In the genomic region with DNA sequence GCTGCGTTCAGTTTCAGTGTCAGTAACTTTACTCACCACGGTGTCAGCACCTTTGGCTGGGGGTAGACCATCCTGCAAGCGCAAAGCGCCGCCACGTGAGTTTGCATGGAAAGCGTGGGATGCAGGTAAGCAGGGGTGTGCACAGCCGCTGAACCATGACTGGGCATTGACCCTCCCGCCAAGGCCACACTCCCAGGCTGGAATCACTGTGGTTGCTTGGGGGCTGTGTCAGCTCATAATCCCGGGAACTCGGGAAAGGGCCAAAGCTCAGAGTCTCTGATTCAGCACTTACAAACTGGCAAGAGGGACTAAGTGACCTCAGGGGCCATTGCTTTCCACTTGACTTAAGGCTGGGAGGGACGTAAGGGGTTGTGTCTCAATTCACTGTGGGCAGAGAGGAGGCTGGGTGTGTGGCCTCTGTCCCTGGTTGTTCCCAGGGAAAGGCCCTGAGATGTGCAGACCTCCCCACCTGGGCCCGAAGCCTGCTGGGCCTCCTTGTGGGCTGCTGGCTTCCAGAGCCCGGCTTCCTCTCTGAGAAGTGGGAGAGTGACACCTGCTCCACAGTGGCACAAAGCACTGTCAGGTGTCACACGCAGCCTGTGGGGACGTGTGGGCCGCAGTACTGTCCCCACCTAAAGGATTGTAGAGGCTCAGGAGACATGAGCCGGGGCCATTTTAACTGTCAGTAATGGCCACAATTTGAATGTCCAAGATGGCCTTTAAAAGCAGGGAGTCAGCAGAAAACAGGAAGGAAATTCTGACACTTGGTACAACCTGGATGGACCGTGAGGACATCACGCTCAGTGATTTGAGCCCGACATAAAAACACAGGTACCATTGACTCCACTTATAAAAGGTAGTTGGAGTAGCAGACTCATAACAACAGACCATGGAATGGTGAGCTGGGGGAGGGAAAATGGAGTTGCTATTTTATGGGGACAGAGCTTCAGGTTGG, we compare ENCODE assay signal across 1 cellular context.
TF ChIP-seq lines count a peak whose summit lies in the region.

No MANE protein-coding gene starts in this region.

TF ChIP-seq in K562, 482 proteins besides CTCF, POLR2A, EP300 and RAD21:
- no peak for TF ChIP-seq NFYB (IDR thresholded peaks at IDR 0.05; ENCODE audit: extremely low read depth, insufficient read length)
- TF ChIP-seq, protein P1, sequence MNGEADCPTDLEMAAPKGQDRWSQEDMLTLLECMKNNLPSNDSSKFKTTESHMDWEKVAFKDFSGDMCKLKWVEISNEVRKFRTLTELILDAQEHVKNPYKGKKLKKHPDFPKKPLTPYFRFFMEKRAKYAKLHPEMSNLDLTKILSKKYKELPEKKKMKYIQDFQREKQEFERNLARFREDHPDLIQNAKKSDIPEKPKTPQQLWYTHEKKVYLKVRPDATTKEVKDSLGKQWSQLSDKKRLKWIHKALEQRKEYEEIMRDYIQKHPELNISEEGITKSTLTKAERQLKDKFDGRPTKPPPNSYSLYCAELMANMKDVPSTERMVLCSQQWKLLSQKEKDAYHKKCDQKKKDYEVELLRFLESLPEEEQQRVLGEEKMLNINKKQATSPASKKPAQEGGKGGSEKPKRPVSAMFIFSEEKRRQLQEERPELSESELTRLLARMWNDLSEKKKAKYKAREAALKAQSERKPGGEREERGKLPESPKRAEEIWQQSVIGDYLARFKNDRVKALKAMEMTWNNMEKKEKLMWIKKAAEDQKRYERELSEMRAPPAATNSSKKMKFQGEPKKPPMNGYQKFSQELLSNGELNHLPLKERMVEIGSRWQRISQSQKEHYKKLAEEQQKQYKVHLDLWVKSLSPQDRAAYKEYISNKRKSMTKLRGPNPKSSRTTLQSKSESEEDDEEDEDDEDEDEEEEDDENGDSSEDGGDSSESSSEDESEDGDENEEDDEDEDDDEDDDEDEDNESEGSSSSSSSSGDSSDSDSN (IDR thresholded peaks at IDR 0.05; ENCODE audit: borderline replicate concordance in 1 of 2, low read depth in 2 of 2, low read length in 2 of 2) = no peak
- 0 out of 2 replicates have a peak, but pooled peaks have one; percentile 17 for TF ChIP-seq RBFOX2 (IDR thresholded peaks at IDR 0.05; ENCODE audit: low read depth, low read length)
- peak; percentile 30; the same call in 1 of the 2 replicates for TF ChIP-seq C11orf30 (IDR thresholded peaks at IDR 0.05; ENCODE audit: low read depth)
- TF ChIP-seq BHLHE40 (IDR thresholded peaks at IDR 0.05; ENCODE audit: low read length) = peak; percentile 12; the same call in 1 of the 2 replicates
- TF ChIP-seq ZNF316 (IDR thresholded peaks at IDR 0.05) = peak; percentile 65
- TF ChIP-seq, protein P2, sequence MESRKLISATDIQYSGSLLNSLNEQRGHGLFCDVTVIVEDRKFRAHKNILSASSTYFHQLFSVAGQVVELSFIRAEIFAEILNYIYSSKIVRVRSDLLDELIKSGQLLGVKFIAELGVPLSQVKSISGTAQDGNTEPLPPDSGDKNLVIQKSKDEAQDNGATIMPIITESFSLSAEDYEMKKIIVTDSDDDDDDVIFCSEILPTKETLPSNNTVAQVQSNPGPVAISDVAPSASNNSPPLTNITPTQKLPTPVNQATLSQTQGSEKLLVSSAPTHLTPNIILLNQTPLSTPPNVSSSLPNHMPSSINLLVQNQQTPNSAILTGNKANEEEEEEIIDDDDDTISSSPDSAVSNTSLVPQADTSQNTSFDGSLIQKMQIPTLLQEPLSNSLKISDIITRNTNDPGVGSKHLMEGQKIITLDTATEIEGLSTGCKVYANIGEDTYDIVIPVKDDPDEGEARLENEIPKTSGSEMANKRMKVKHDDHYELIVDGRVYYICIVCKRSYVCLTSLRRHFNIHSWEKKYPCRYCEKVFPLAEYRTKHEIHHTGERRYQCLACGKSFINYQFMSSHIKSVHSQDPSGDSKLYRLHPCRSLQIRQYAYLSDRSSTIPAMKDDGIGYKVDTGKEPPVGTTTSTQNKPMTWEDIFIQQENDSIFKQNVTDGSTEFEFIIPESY (CRISPR knock-in tag; IDR thresholded peaks at IDR 0.05) = peak; percentile 86
- TF ChIP-seq, protein P3, sequence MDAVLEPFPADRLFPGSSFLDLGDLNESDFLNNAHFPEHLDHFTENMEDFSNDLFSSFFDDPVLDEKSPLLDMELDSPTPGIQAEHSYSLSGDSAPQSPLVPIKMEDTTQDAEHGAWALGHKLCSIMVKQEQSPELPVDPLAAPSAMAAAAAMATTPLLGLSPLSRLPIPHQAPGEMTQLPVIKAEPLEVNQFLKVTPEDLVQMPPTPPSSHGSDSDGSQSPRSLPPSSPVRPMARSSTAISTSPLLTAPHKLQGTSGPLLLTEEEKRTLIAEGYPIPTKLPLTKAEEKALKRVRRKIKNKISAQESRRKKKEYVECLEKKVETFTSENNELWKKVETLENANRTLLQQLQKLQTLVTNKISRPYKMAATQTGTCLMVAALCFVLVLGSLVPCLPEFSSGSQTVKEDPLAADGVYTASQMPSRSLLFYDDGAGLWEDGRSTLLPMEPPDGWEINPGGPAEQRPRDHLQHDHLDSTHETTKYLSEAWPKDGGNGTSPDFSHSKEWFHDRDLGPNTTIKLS (IDR thresholded peaks at IDR 0.05; ENCODE audit: borderline replicate concordance, low read depth) = no peak
- TF ChIP-seq, protein P4, sequence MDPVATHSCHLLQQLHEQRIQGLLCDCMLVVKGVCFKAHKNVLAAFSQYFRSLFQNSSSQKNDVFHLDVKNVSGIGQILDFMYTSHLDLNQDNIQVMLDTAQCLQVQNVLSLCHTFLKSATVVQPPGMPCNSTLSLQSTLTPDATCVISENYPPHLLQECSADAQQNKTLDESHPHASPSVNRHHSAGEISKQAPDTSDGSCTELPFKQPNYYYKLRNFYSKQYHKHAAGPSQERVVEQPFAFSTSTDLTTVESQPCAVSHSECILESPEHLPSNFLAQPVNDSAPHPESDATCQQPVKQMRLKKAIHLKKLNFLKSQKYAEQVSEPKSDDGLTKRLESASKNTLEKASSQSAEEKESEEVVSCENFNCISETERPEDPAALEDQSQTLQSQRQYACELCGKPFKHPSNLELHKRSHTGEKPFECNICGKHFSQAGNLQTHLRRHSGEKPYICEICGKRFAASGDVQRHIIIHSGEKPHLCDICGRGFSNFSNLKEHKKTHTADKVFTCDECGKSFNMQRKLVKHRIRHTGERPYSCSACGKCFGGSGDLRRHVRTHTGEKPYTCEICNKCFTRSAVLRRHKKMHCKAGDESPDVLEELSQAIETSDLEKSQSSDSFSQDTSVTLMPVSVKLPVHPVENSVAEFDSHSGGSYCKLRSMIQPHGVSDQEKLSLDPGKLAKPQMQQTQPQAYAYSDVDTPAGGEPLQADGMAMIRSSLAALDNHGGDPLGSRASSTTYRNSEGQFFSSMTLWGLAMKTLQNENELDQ (CRISPR knock-in tag; IDR thresholded peaks at IDR 0.05; ENCODE audit: borderline replicate concordance) = no peak
- no peak for TF ChIP-seq ZNF184 (CRISPR knock-in tag; IDR thresholded peaks at IDR 0.05)
- peak; percentile 29; the same call in 1 of the 2 replicates for TF ChIP-seq NFE2 (IDR thresholded peaks at IDR 0.05; ENCODE audit: low read depth)
TF ChIP-seq in K562: peak in this region for 6.
